In genomic region chr5:52825826-52826225, GRCh38 we compare ENCODE assay signal across 12 cellular contexts. TPM values are rescaled to one million over a fixed set of nuclear protein-coding genes. Genes with fewer than 3 reads are reported as not detected.
DNase-seq lines count a peak whose midpoint lies in the region; ATAC-seq and TF ChIP-seq lines count a peak whose summit lies in the region.
"Had no signal": no experiment of that assay in that cellular context is flagged by ENCODE, and none has a peak within 500 bp of the region (broad histone marks: within the 10 kb centered on the region; RNA-seq: fewer than 3 reads in every experiment).

No MANE protein-coding gene starts in this region.

- H3K27ac Mint-ChIP-seq in dendritic cell treated with granulocyte-macrophage colony-stimulating factor and Interleukin-4, amounts not matched to agents 40 ng/mL and 50 ng/mL, for 4 days: peak overlapping the region; percentile 25

- intact Hi-C loops in dendritic cell treated with granulocyte-macrophage colony-stimulating factor and Interleukin-4, amounts not matched to agents 40 ng/mL and 50 ng/mL, for 4 days (cut with micrococcal nuclease): no loop called here

- no peaks in the 10 kb centered on the region for H3K36me3 Mint-ChIP-seq in dendritic cell treated with granulocyte-macrophage colony-stimulating factor and Interleukin-4, amounts not matched to agents 40 ng/mL and 50 ng/mL, for 4 days (ENCODE audit: low read depth)

- no peak for DNase-seq in NCI-H2107 (lab: John Stamatoyannopoulos, UW)
- no peak for DNase-seq in NCI-H1092 treated with DMSO at 0.1 percent for 48 hours (lab: John Stamatoyannopoulos, UW)
- no peak for DNase-seq in omental fat pad (ENCODE audit: low spot score)
- no peak for DNase-seq in activated CD4-positive, CD25-positive, alpha-beta regulatory T cell (lab: John Stamatoyannopoulos, UW)
- DNase-seq: activated T-cell treated with anti-CD3 and anti-CD28 coated beads, Interleukin-2, amount 50 U/mL, for 4 hours; cortex of kidney; NCI-H1417 treated with DMSO at 0.1 percent for 48 hours had no signal

- H3K9me3 Mint-ChIP-seq in dendritic cell treated with granulocyte-macrophage colony-stimulating factor and Interleukin-4, amounts not matched to agents 40 ng/mL and 50 ng/mL, for 4 days: no peaks in the 10 kb centered on the region

- no peak for TF ChIP-seq CTCF in omental fat pad (IDR thresholded peaks at IDR 0.05)

- H3K4me3 Mint-ChIP-seq in dendritic cell treated with granulocyte-macrophage colony-stimulating factor and Interleukin-4, amounts not matched to agents 40 ng/mL and 50 ng/mL, for 4 days: no peak overlapping the region
- H3K4me3 Mint-ChIP-seq: activated T-cell treated with anti-CD3 and anti-CD28 coated beads, Interleukin-2, amount 50 U/mL, for 4 hours had no signal

- H3K27me3 Mint-ChIP-seq in dendritic cell treated with granulocyte-macrophage colony-stimulating factor and Interleukin-4, amounts not matched to agents 40 ng/mL and 50 ng/mL, for 4 days: no peaks in the 10 kb centered on the region

- peaks cover 9% of the 10 kb centered on the region for H3K4me1 Mint-ChIP-seq in dendritic cell treated with granulocyte-macrophage colony-stimulating factor and Interleukin-4, amounts not matched to agents 40 ng/mL and 50 ng/mL, for 4 days (ENCODE audit: low read depth)

- ATAC-seq in GM18858 (IDR thresholded peaks at IDR 0.05; ENCODE audit: unreplicated experiment): peak; percentile 99
- ATAC-seq in GM21515 (IDR thresholded peaks at IDR 0.05; ENCODE audit: unreplicated experiment): peak; percentile 94
- peak; percentile 98 for ATAC-seq in HG03175 (IDR thresholded peaks at IDR 0.05; ENCODE audit: unreplicated experiment)
- ATAC-seq in omental fat pad (ENCODE audit: low FRiP score): no peak
- ATAC-seq: HCT116 had no signal

RNA-seq across cellular contexts. Expression of gene ITGA1, which starts 38.1 kb away (rescaled TPM):
- total RNA-seq in omental fat pad: 100 to 1,000 TPM in 1 of 4 donors, 10 to 100 TPM in 3; 23.0 to 181 (median 55.0) TPM

RNA-seq across cellular contexts. Expression of gene PELO, which starts 38.1 kb away (rescaled TPM):
- total RNA-seq in omental fat pad: 10 to 100 TPM; 11.9 to 33.2 (median 30.7) TPM
